ENCODE assay signal across 1 cellular context in the genomic region with DNA sequence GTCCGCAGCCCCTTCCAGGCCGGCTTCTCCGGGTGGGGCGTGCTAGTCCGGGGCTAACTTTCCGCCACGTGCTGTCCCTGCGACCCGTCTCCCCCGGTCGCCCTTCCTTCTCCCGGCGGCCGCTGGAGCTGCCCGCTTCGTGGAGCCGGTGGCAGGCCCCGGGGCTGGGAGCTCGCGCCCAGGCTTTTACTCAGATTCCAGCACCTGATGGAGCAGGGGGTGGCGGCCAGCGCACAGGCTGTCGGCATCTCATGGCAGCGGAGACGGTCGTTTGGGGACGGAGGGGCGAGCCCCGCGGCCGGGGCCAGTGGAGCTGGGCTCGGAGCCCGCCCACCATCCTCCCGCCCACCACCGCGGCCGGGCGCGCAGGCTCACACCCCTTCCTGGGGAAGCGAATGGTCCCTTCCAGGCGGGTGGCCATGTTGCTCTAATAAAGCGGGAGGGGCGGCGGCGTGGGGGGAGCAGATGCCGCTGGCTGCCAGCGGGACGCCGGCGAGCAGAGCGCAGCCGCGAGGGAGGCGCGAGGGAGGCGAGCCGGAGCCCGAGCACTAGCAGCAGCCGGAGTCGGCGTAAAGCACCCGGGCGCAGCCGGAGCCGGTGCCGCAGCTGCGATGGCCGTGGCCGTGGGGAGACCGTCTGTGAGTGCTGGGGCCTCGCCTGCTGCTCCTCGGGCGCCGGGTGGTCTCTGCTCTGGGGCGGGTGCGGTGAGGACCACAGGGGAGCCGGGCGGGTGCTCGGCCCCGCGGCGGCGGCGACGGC.
TF ChIP-seq lines count a peak whose summit lies in the region.

A gene (plus strand): TSS at position 460 of the 759 bp plus-strand sequence. CDS start 152 bp downstream, at position 612.

TF ChIP-seq in K562, 482 proteins besides CTCF, POLR2A, EP300 and RAD21 (continued from another document and continues in another):
- no peak for TF ChIP-seq RAD51 (IDR thresholded peaks at IDR 0.05; ENCODE audit: borderline replicate concordance, low read depth)
- TF ChIP-seq, protein P1, sequence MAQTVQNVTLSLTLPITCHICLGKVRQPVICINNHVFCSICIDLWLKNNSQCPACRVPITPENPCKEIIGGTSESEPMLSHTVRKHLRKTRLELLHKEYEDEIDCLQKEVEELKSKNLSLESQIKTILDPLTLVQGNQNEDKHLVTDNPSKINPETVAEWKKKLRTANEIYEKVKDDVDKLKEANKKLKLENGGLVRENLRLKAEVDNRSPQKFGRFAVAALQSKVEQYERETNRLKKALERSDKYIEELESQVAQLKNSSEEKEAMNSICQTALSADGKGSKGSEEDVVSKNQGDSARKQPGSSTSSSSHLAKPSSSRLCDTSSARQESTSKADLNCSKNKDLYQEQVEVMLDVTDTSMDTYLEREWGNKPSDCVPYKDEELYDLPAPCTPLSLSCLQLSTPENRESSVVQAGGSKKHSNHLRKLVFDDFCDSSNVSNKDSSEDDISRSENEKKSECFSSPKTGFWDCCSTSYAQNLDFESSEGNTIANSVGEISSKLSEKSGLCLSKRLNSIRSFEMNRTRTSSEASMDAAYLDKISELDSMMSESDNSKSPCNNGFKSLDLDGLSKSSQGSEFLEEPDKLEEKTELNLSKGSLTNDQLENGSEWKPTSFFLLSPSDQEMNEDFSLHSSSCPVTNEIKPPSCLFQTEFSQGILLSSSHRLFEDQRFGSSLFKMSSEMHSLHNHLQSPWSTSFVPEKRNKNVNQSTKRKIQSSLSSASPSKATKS (CRISPR knock-in tag; IDR thresholded peaks at IDR 0.05), result no peak
- no peak for TF ChIP-seq ZNF717 (CRISPR knock-in tag; IDR thresholded peaks at IDR 0.05)
- TF ChIP-seq RUNX1 (IDR thresholded peaks at IDR 0.05; ENCODE audit: low read depth), result peak; percentile 18; the same call in 1 of the 2 replicates
- TF ChIP-seq ZNF561 (CRISPR knock-in tag; conservative IDR thresholded peaks at IDR 0.05), result no peak
- no peak for TF ChIP-seq ZNF766 (CRISPR knock-in tag; conservative IDR thresholded peaks at IDR 0.05)
- TF ChIP-seq FOXK2 (conservative IDR thresholded peaks at IDR 0.05 in 1 of 2, IDR thresholded peaks at IDR 0.05 in 1 of 2; ENCODE audit: low read depth in 2 of 2), result peak; percentile 83 to 98
- no peak for TF ChIP-seq ZNF384 (IDR thresholded peaks at IDR 0.05; ENCODE audit: low read depth, low read length)
- TF ChIP-seq ZBTB1 (CRISPR knock-in tag; IDR thresholded peaks at IDR 0.05; ENCODE audit: borderline replicate concordance, low read depth), result 0 out of 2 replicates have a peak, but pooled peaks have one; percentile 61
- TF ChIP-seq RBM34 (IDR thresholded peaks at IDR 0.05; ENCODE audit: borderline replicate concordance, insufficient read depth, low read length), result no peak
- TF ChIP-seq, protein P2, sequence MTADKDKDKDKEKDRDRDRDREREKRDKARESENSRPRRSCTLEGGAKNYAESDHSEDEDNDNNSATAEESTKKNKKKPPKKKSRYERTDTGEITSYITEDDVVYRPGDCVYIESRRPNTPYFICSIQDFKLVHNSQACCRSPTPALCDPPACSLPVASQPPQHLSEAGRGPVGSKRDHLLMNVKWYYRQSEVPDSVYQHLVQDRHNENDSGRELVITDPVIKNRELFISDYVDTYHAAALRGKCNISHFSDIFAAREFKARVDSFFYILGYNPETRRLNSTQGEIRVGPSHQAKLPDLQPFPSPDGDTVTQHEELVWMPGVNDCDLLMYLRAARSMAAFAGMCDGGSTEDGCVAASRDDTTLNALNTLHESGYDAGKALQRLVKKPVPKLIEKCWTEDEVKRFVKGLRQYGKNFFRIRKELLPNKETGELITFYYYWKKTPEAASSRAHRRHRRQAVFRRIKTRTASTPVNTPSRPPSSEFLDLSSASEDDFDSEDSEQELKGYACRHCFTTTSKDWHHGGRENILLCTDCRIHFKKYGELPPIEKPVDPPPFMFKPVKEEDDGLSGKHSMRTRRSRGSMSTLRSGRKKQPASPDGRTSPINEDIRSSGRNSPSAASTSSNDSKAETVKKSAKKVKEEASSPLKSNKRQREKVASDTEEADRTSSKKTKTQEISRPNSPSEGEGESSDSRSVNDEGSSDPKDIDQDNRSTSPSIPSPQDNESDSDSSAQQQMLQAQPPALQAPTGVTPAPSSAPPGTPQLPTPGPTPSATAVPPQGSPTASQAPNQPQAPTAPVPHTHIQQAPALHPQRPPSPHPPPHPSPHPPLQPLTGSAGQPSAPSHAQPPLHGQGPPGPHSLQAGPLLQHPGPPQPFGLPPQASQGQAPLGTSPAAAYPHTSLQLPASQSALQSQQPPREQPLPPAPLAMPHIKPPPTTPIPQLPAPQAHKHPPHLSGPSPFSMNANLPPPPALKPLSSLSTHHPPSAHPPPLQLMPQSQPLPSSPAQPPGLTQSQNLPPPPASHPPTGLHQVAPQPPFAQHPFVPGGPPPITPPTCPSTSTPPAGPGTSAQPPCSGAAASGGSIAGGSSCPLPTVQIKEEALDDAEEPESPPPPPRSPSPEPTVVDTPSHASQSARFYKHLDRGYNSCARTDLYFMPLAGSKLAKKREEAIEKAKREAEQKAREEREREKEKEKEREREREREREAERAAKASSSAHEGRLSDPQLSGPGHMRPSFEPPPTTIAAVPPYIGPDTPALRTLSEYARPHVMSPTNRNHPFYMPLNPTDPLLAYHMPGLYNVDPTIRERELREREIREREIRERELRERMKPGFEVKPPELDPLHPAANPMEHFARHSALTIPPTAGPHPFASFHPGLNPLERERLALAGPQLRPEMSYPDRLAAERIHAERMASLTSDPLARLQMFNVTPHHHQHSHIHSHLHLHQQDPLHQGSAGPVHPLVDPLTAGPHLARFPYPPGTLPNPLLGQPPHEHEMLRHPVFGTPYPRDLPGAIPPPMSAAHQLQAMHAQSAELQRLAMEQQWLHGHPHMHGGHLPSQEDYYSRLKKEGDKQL (CRISPR knock-in tag; IDR thresholded peaks at IDR 0.05; ENCODE audit: borderline replicate concordance), result 0 out of 2 replicates have a peak, but pooled peaks have one; percentile 60
- TF ChIP-seq SIN3A (IDR thresholded peaks at IDR 0.05; ENCODE audit: borderline replicate concordance in 2 of 2, control insufficient read depth in 1 of 2, low read depth in 2 of 2, low read length in 2 of 2), result peak in 1 of 2 experiments; percentile 8; a peak in 1 of 4 replicates
- no peak for TF ChIP-seq ARID1B (IDR thresholded peaks at IDR 0.05)
- peak; percentile 61; the same call in 1 of the 2 replicates for TF ChIP-seq PHF8 (IDR thresholded peaks at IDR 0.05; ENCODE audit: borderline replicate concordance, low read length)
- TF ChIP-seq, protein P3, sequence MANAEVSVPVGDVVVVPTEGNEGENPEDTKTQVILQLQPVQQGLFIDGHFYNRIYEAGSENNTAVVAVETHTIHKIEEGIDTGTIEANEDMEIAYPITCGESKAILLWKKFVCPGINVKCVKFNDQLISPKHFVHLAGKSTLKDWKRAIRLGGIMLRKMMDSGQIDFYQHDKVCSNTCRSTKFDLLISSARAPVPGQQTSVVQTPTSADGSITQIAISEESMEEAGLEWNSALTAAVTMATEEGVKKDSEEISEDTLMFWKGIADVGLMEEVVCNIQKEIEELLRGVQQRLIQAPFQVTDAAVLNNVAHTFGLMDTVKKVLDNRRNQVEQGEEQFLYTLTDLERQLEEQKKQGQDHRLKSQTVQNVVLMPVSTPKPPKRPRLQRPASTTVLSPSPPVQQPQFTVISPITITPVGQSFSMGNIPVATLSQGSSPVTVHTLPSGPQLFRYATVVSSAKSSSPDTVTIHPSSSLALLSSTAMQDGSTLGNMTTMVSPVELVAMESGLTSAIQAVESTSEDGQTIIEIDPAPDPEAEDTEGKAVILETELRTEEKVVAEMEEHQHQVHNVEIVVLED (CRISPR knock-in tag; IDR thresholded peaks at IDR 0.05), result 0 out of 2 replicates have a peak, but pooled peaks have one; percentile 30
- peak; percentile 96 for TF ChIP-seq POLR2G (IDR thresholded peaks at IDR 0.05; ENCODE audit: low read depth, low read length)
- TF ChIP-seq CHD1 (IDR thresholded peaks at IDR 0.05; ENCODE audit: low read length), result peak; percentile 54
- TF ChIP-seq PTRF (tag; IDR thresholded peaks at IDR 0.05), result no peak
- no peak for TF ChIP-seq ZFPM2 (CRISPR knock-in tag; IDR thresholded peaks at IDR 0.05)
- no peak for TF ChIP-seq ZSCAN29 (IDR thresholded peaks at IDR 0.05)
- TF ChIP-seq ZBTB8A (IDR thresholded peaks at IDR 0.05; ENCODE audit: partially characterized antibody), result no peak
- no peak for TF ChIP-seq ELF1 (tag; IDR thresholded peaks at IDR 0.05)
- TF ChIP-seq NCOA6 (IDR thresholded peaks at IDR 0.05), result no peak
- TF ChIP-seq, protein P4, sequence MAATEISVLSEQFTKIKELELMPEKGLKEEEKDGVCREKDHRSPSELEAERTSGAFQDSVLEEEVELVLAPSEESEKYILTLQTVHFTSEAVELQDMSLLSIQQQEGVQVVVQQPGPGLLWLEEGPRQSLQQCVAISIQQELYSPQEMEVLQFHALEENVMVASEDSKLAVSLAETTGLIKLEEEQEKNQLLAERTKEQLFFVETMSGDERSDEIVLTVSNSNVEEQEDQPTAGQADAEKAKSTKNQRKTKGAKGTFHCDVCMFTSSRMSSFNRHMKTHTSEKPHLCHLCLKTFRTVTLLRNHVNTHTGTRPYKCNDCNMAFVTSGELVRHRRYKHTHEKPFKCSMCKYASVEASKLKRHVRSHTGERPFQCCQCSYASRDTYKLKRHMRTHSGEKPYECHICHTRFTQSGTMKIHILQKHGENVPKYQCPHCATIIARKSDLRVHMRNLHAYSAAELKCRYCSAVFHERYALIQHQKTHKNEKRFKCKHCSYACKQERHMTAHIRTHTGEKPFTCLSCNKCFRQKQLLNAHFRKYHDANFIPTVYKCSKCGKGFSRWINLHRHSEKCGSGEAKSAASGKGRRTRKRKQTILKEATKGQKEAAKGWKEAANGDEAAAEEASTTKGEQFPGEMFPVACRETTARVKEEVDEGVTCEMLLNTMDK (IDR thresholded peaks at IDR 0.05; ENCODE audit: borderline replicate concordance, insufficient read depth, low read depth, low read length, poor library complexity, severe bottlenecking), result no peak
- TF ChIP-seq ILF3 (IDR thresholded peaks at IDR 0.05; ENCODE audit: borderline replicate concordance), result no peak
- TF ChIP-seq, protein P5, sequence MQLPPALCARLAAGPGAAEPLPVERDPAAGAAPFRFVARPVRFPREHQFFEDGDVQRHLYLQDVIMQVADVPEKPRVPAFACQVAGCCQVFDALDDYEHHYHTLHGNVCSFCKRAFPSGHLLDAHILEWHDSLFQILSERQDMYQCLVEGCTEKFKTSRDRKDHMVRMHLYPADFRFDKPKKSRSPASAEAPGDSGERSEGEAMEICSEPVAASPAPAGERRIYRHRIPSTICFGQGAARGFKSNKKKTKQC (CRISPR knock-in tag; IDR thresholded peaks at IDR 0.05), result peak; percentile 18; the same call in 1 of the 2 replicates
- TF ChIP-seq TBP (optimal IDR thresholded peaks at IDR 0.05; ENCODE audit: low read depth, low read length), result peak; percentile 93
- no peak for TF ChIP-seq POLR3A (IDR thresholded peaks at IDR 0.05; ENCODE audit: borderline replicate concordance, extremely low read depth, insufficient read depth, insufficient read length)
- TF ChIP-seq NELFE (IDR thresholded peaks at IDR 0.05; ENCODE audit: insufficient read depth, insufficient read length), result peak; percentile 65
- TF ChIP-seq, protein P6, sequence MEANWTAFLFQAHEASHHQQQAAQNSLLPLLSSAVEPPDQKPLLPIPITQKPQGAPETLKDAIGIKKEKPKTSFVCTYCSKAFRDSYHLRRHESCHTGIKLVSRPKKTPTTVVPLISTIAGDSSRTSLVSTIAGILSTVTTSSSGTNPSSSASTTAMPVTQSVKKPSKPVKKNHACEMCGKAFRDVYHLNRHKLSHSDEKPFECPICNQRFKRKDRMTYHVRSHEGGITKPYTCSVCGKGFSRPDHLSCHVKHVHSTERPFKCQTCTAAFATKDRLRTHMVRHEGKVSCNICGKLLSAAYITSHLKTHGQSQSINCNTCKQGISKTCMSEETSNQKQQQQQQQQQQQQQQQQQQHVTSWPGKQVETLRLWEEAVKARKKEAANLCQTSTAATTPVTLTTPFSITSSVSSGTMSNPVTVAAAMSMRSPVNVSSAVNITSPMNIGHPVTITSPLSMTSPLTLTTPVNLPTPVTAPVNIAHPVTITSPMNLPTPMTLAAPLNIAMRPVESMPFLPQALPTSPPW (CRISPR knock-in tag; IDR thresholded peaks at IDR 0.05), result peak; percentile 95
- TF ChIP-seq HSF4 (CRISPR knock-in tag; IDR thresholded peaks at IDR 0.05; ENCODE audit: borderline replicate concordance), result no peak
- TF ChIP-seq ZNF121 (CRISPR knock-in tag; conservative IDR thresholded peaks at IDR 0.05), result no peak
- TF ChIP-seq SMAD1 (IDR thresholded peaks at IDR 0.05; ENCODE audit: low read depth, low read length, partially characterized antibody), result no peak
- TF ChIP-seq, protein P7, sequence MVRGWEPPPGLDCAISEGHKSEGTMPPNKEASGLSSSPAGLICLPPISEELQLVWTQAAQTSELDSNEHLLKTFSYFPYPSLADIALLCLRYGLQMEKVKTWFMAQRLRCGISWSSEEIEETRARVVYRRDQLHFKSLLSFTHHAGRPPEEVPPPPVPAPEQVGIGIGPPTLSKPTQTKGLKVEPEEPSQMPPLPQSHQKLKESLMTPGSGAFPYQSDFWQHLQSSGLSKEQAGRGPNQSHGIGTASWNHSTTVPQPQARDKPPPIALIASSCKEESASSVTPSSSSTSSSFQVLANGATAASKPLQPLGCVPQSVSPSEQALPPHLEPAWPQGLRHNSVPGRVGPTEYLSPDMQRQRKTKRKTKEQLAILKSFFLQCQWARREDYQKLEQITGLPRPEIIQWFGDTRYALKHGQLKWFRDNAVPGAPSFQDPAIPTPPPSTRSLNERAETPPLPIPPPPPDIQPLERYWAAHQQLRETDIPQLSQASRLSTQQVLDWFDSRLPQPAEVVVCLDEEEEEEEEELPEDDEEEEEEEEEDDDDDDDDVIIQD (CRISPR knock-in tag; IDR thresholded peaks at IDR 0.05), result no peak
- no peak for TF ChIP-seq GATA2 (CRISPR knock-in tag; IDR thresholded peaks at IDR 0.05)
- peak; percentile 52; the same call in 1 of the 2 replicates for TF ChIP-seq PML (IDR thresholded peaks at IDR 0.05; ENCODE audit: low read length)
- no peak for TF ChIP-seq ZNF165 (CRISPR knock-in tag; IDR thresholded peaks at IDR 0.05; ENCODE audit: borderline replicate concordance)
- TF ChIP-seq, protein P8, sequence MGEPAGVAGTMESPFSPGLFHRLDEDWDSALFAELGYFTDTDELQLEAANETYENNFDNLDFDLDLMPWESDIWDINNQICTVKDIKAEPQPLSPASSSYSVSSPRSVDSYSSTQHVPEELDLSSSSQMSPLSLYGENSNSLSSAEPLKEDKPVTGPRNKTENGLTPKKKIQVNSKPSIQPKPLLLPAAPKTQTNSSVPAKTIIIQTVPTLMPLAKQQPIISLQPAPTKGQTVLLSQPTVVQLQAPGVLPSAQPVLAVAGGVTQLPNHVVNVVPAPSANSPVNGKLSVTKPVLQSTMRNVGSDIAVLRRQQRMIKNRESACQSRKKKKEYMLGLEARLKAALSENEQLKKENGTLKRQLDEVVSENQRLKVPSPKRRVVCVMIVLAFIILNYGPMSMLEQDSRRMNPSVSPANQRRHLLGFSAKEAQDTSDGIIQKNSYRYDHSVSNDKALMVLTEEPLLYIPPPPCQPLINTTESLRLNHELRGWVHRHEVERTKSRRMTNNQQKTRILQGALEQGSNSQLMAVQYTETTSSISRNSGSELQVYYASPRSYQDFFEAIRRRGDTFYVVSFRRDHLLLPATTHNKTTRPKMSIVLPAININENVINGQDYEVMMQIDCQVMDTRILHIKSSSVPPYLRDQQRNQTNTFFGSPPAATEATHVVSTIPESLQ (CRISPR knock-in tag; IDR thresholded peaks at IDR 0.05), result no peak
- TF ChIP-seq CBX2 (IDR thresholded peaks at IDR 0.05; ENCODE audit: insufficient read depth, low read length, poor library complexity, severe bottlenecking), result no peak
- TF ChIP-seq SNIP1 (IDR thresholded peaks at IDR 0.05; ENCODE audit: low read depth), result no peak
- peak; percentile 32 for TF ChIP-seq POLR2B (IDR thresholded peaks at IDR 0.05; ENCODE audit: low read depth, partially characterized antibody)
- TF ChIP-seq ZNF124 (CRISPR knock-in tag; IDR thresholded peaks at IDR 0.05), result no peak
- peak; percentile 47; the same call in 1 of the 2 replicates for TF ChIP-seq HCFC1 (IDR thresholded peaks at IDR 0.05; ENCODE audit: low read depth, low read length)
- peak; percentile 57; the same call in 1 of the 2 replicates for TF ChIP-seq POLR2AphosphoS5 (IDR thresholded peaks at IDR 0.05; ENCODE audit: control insufficient read depth, insufficient read depth, low read depth, low read length)
